16 cellular contexts compared by ENCODE assay signal in genomic region chr17:44751331-44751730, GRCh38. TPM values are rescaled to one million over a fixed set of nuclear protein-coding genes. Genes with fewer than 3 reads are reported as not detected.
DNase-seq lines count a peak whose midpoint lies in the region; ATAC-seq and TF ChIP-seq lines count a peak whose summit lies in the region.
"Had no signal": no experiment of that assay in that cellular context is flagged by ENCODE, and none has a peak within 500 bp of the region (broad histone marks: within the 10 kb centered on the region; RNA-seq: fewer than 3 reads in every experiment).

No MANE protein-coding gene starts in this region.

- no peak for TF ChIP-seq POLR2A in IMR-90 (IDR thresholded peaks at IDR 0.05; ENCODE audit: low read depth, low read length)

- H3K4me2 ChIP-seq in IMR-90 (ENCODE audit: low read depth, low read length) (no peak overlapping the region), osteoblast (ENCODE audit: insufficient read depth, low read length) (no peak overlapping the region), mesenchymal stem cell (ENCODE audit: low read length, poor library complexity, severe bottlenecking) (no peak overlapping the region)
- H3K4me2 ChIP-seq: BLaER1 had no signal

- H3K36me3 ChIP-seq in IMR-90 (ENCODE audit: control insufficient read depth, insufficient read depth, low read length) (peaks cover 9% of the 10 kb centered on the region; the same call in 1 of the 2 replicates), osteoblast (ENCODE audit: insufficient read depth, low read length) (peaks cover 10% of the 10 kb centered on the region), mesenchymal stem cell (ENCODE audit: control insufficient read depth in 1 of 2, insufficient read depth in 2 of 2, low read depth in 1 of 2, low read length in 2 of 2) (peaks cover 6 to 36% of the 10 kb centered on the region in 2 experiments)

- no peak for ATAC-seq in activated CD8-positive, alpha-beta T cell treated with anti-CD3 and anti-CD28 coated beads, Interleukin-2, amount 10 ng/mL, durations not matched to agents 7 days and 5 days
- no peak for ATAC-seq in activated CD8-positive, alpha-beta T cell treated with anti-CD3 and anti-CD28 coated beads for 36 hours
- no peak for ATAC-seq in IMR-90 (ENCODE audit: low read depth)
- ATAC-seq: GM12878 had no signal

- H4K5ac ChIP-seq in IMR-90 (ENCODE audit: low read depth, low read length) = no peak overlapping the region

- H2BK12ac ChIP-seq in mesenchymal stem cell (ENCODE audit: low read length in 2 of 2) = no peak overlapping the region

- no peak overlapping the region for H2AK5ac ChIP-seq in IMR-90 (ENCODE audit: low read depth, low read length)
- no peak overlapping the region for H2AK5ac ChIP-seq in mesenchymal stem cell (ENCODE audit: low read length, severe bottlenecking)

- H3K4me3 Mint-ChIP-seq in activated CD8-positive, alpha-beta T cell treated with anti-CD3 and anti-CD28 coated beads, Interleukin-2, amount 10 ng/mL, durations not matched to agents 7 days and 5 days = no peak overlapping the region
- H3K4me3 Mint-ChIP-seq in activated CD8-positive, alpha-beta T cell treated with anti-CD3 and anti-CD28 coated beads for 36 hours = no peak overlapping the region
- peak overlapping the region; percentile 74 for H3K4me3 Mint-ChIP-seq in glutamatergic neuron (ENCODE audit: unreplicated experiment)
- H3K4me3 Mint-ChIP-seq: CD4-positive, CD25-positive, alpha-beta regulatory T cell; HFFc6 had no signal

- TF ChIP-seq RAD21 in IMR-90 (IDR thresholded peaks at IDR 0.05; ENCODE audit: low read length) = no peak

- no peak overlapping the region for H3K23ac ChIP-seq in IMR-90 (ENCODE audit: low read depth, low read length)
- H3K23ac ChIP-seq in mesenchymal stem cell (ENCODE audit: low read length in 2 of 2) = no peak overlapping the region

- dilution Hi-C loops in IMR-90 (cut with HindIII; ENCODE audit: low sequenced_read_pairs, unreplicated experiment) = no loop called here

- POLR2A ChIA-PET in activated CD8-positive, alpha-beta T cell treated with anti-CD3 and anti-CD28 coated beads, Interleukin-2, amount 10 ng/mL, durations not matched to agents 7 days and 5 days (lab: Charles Lee) = no interaction called here
- POLR2A ChIA-PET in activated CD8-positive, alpha-beta T cell treated with anti-CD3 and anti-CD28 coated beads for 36 hours (lab: Charles Lee) = no interaction called here
- POLR2A ChIA-PET in IMR-90 (lab: Charles Lee; ENCODE audit: unreplicated experiment) = no interaction called here

- H2AK9ac ChIP-seq in IMR-90 (replicated peaks; ENCODE audit: low read depth, low read length, poor library complexity) = peak overlapping the region; percentile 72

- H3K4me3 ChIP-seq in IMR-90 (ENCODE audit: insufficient read depth, low read depth, low read length) (no peak overlapping the region), osteoblast (ENCODE audit: insufficient read depth, low read length) (no peak overlapping the region), mesenchymal stem cell (ENCODE audit: insufficient read depth in 1 of 2, low read depth in 1 of 2, low read length in 2 of 2) (no peak overlapping the region)
- H3K4me3 ChIP-seq: BLaER1, GM12878, HAP-1 had no signal

- H3K4ac ChIP-seq in IMR-90 (ENCODE audit: low read depth, low read length) (no peak overlapping the region), mesenchymal stem cell (ENCODE audit: low read depth in 1 of 2, low read length in 2 of 2) (no peak overlapping the region)

- peak overlapping the region; percentile 35 for H3K27ac Mint-ChIP-seq in activated CD8-positive, alpha-beta T cell treated with anti-CD3 and anti-CD28 coated beads, Interleukin-2, amount 10 ng/mL, durations not matched to agents 7 days and 5 days
- no peak overlapping the region for H3K27ac Mint-ChIP-seq in activated CD8-positive, alpha-beta T cell treated with anti-CD3 and anti-CD28 coated beads for 36 hours
- H3K27ac Mint-ChIP-seq in glutamatergic neuron (ENCODE audit: unreplicated experiment) = peak overlapping the region; percentile 89
- H3K27ac Mint-ChIP-seq: HFFc6 had no signal

- no peak overlapping the region for H3K27ac ChIP-seq in IMR-90 (ENCODE audit: insufficient read depth, low read length)
- no peak overlapping the region for H3K27ac ChIP-seq in osteoblast (ENCODE audit: low read depth, low read length)
- H3K27ac ChIP-seq in mesenchymal stem cell (ENCODE audit: low read length, poor library complexity, severe bottlenecking) = no peak overlapping the region
- H3K27ac ChIP-seq: BLaER1, HL-60 had no signal

- no peak overlapping the region for H4K91ac ChIP-seq in IMR-90 (ENCODE audit: insufficient read depth, low read depth, low read length)
- H4K91ac ChIP-seq in mesenchymal stem cell (ENCODE audit: low read length) = no peak overlapping the region

- H2BK20ac ChIP-seq in IMR-90 (ENCODE audit: low read depth, low read length) = no peak overlapping the region

- intact Hi-C loops in activated CD8-positive, alpha-beta T cell treated with anti-CD3 and anti-CD28 coated beads for 36 hours (cut with micrococcal nuclease) = no loop called here
- intact Hi-C loops in IMR-90 (cut with micrococcal nuclease) = no loop called here

- H4K20me1 ChIP-seq in IMR-90 (ENCODE audit: insufficient read depth, low read length) = no peaks in the 10 kb centered on the region; the same call in 1 of the 2 replicates
- H4K20me1 ChIP-seq in osteoblast (ENCODE audit: insufficient read depth, low read length) = no peaks in the 10 kb centered on the region
- H4K20me1 ChIP-seq: BLaER1 had no signal

- no peak overlapping the region for H2BK5ac ChIP-seq in IMR-90 (ENCODE audit: low read depth, low read length, poor library complexity, severe bottlenecking)
- no peak overlapping the region for H2BK5ac ChIP-seq in mesenchymal stem cell (ENCODE audit: low read depth, low read length, poor library complexity, severe bottlenecking)

- H3K14ac ChIP-seq in IMR-90 (replicated peaks; ENCODE audit: low read depth, low read length) (no peak overlapping the region), mesenchymal stem cell (ENCODE audit: low read length in 2 of 2) (no peak overlapping the region)

- no TSS peak for BruUV-seq in IMR-90 (replicated peaks; lab: Mats Ljungman, UMichigan)

- H3K9me3 ChIP-seq in IMR-90 (ENCODE audit: control insufficient read depth, insufficient read depth, low read length) (no peaks in the 10 kb centered on the region), osteoblast (ENCODE audit: low read depth, low read length) (no peaks in the 10 kb centered on the region), mesenchymal stem cell (ENCODE audit: control insufficient read depth, low read length) (no peaks in the 10 kb centered on the region)
- H3K9me3 ChIP-seq: BLaER1, HAP-1 had no signal

- H3K9ac ChIP-seq in IMR-90 (ENCODE audit: low read depth, low read length) (no peak overlapping the region), mesenchymal stem cell (ENCODE audit: low read length) (no peak overlapping the region)
- H3K9ac ChIP-seq: BLaER1 had no signal

- WGBS in IMR-90 (ENCODE audit: extremely low coverage in 2 of 2, insufficient read length in 1 of 2), 2 experiments = 95% methylated on average over 6 of the region's 7 CpGs; no CpG with 5 or more reads in 1 of the 2 experiments
- WGBS in mesenchymal stem cell = 95% methylated on average over 7 of the region's 7 CpGs

- no peaks in the 10 kb centered on the region for H3K27me3 ChIP-seq in IMR-90 (ENCODE audit: control insufficient read depth, insufficient read depth, low read length)
- H3K27me3 ChIP-seq in osteoblast (ENCODE audit: insufficient read depth, low read length) = no peaks in the 10 kb centered on the region
- H3K27me3 ChIP-seq in mesenchymal stem cell (ENCODE audit: control insufficient read depth in 1 of 2, insufficient read depth in 1 of 2, low read length in 2 of 2) = no peaks in the 10 kb centered on the region
- H3K27me3 ChIP-seq: BLaER1 had no signal

- no peak overlapping the region for H2BK120ac ChIP-seq in IMR-90 (ENCODE audit: low read depth, low read length)
- no peak overlapping the region for H2BK120ac ChIP-seq in mesenchymal stem cell (ENCODE audit: low read depth, low read length)

- H2BK15ac ChIP-seq in IMR-90 (ENCODE audit: low read depth, low read length) = no peak overlapping the region
- H2BK15ac ChIP-seq in mesenchymal stem cell (ENCODE audit: low read depth, poor library complexity, severe bottlenecking) = no peak overlapping the region

- H3K36me3 Mint-ChIP-seq in activated CD8-positive, alpha-beta T cell treated with anti-CD3 and anti-CD28 coated beads, Interleukin-2, amount 10 ng/mL, durations not matched to agents 7 days and 5 days (ENCODE audit: low read depth) = peaks cover 16% of the 10 kb centered on the region
- peaks cover 8% of the 10 kb centered on the region for H3K36me3 Mint-ChIP-seq in activated CD8-positive, alpha-beta T cell treated with anti-CD3 and anti-CD28 coated beads for 36 hours (ENCODE audit: low read depth)
- H3K36me3 Mint-ChIP-seq in glutamatergic neuron (ENCODE audit: unreplicated experiment) = no peaks in the 10 kb centered on the region

- no peaks in the 10 kb centered on the region for H3K4me1 ChIP-seq in IMR-90 (ENCODE audit: control insufficient read depth, insufficient read depth, low read length)
- H3K4me1 ChIP-seq in osteoblast (ENCODE audit: insufficient read depth, low read length) = no peaks in the 10 kb centered on the region
- H3K4me1 ChIP-seq in mesenchymal stem cell (ENCODE audit: control insufficient read depth, insufficient read depth, low read depth, low read length) = peaks cover 10% of the 10 kb centered on the region
- H3K4me1 ChIP-seq: HAP-1 had no signal

- H3K27me3 Mint-ChIP-seq in activated CD8-positive, alpha-beta T cell treated with anti-CD3 and anti-CD28 coated beads, Interleukin-2, amount 10 ng/mL, durations not matched to agents 7 days and 5 days (ENCODE audit: low read depth) = no peaks in the 10 kb centered on the region
- no peaks in the 10 kb centered on the region for H3K27me3 Mint-ChIP-seq in activated CD8-positive, alpha-beta T cell treated with anti-CD3 and anti-CD28 coated beads for 36 hours
- peaks cover 14% of the 10 kb centered on the region for H3K27me3 Mint-ChIP-seq in glutamatergic neuron (ENCODE audit: unreplicated experiment)

- H4K8ac ChIP-seq in IMR-90 (ENCODE audit: low read depth in 2 of 2, low read length in 2 of 2) (no peak overlapping the region), mesenchymal stem cell (ENCODE audit: low read length) (no peak overlapping the region)

- H3K4me1 Mint-ChIP-seq in activated CD8-positive, alpha-beta T cell treated with anti-CD3 and anti-CD28 coated beads, Interleukin-2, amount 10 ng/mL, durations not matched to agents 7 days and 5 days (ENCODE audit: low read depth) = peaks cover 5% of the 10 kb centered on the region
- no peaks in the 10 kb centered on the region for H3K4me1 Mint-ChIP-seq in activated CD8-positive, alpha-beta T cell treated with anti-CD3 and anti-CD28 coated beads for 36 hours (ENCODE audit: low read depth)
- peaks cover 42% of the 10 kb centered on the region for H3K4me1 Mint-ChIP-seq in glutamatergic neuron (ENCODE audit: low read depth, unreplicated experiment)

- H3K9me1 ChIP-seq in IMR-90 (ENCODE audit: insufficient read depth, low read length) = 0 out of 2 replicates have a peak, but pooled peaks cover 4% of the 10 kb centered on the region

- H3K18ac ChIP-seq in IMR-90 (ENCODE audit: low read depth, low read length) (no peak overlapping the region), mesenchymal stem cell (ENCODE audit: low read depth in 1 of 2, low read length in 2 of 2) (no peak overlapping the region)

- no peak for TF ChIP-seq CTCF in activated CD8-positive, alpha-beta T cell treated with anti-CD3 and anti-CD28 coated beads for 36 hours (IDR thresholded peaks at IDR 0.05)
- TF ChIP-seq CTCF in IMR-90 (conservative IDR thresholded peaks at IDR 0.05; ENCODE audit: low read depth, low read length) (no peak), glutamatergic neuron (IDR thresholded peaks at IDR 0.05; ENCODE audit: partially characterized antibody, unreplicated experiment) (no peak), osteoblast (IDR thresholded peaks at IDR 0.05; ENCODE audit: extremely low read depth, low read depth, low read length) (no peak), GM13977 (IDR thresholded peaks at IDR 0.05; ENCODE audit: extremely low read depth, insufficient read depth, missing control alignments) (no peak)

- in situ Hi-C loops in IMR-90 (cut with MboI; ENCODE audit: low sequenced_read_pairs) = no loop called here
- in situ Hi-C loops in GM13977 (cut with MboI; ENCODE audit: low pct_unique_long_range_greater_than_20kb, low sequenced_read_pairs, unreplicated experiment) = no loop called here

- no peak overlapping the region for H3K56ac ChIP-seq in IMR-90 (ENCODE audit: extremely low read depth, insufficient read depth, low read length)

- CTCF ChIA-PET in activated CD8-positive, alpha-beta T cell treated with anti-CD3 and anti-CD28 coated beads, Interleukin-2, amount 10 ng/mL, durations not matched to agents 7 days and 5 days (lab: Charles Lee) = no interaction called here
- CTCF ChIA-PET in activated CD8-positive, alpha-beta T cell treated with anti-CD3 and anti-CD28 coated beads for 36 hours (lab: Charles Lee) = no interaction called here
- CTCF ChIA-PET in IMR-90 (lab: Yijun Ruan, JAX) = no interaction called here

- H3K79me1 ChIP-seq in IMR-90 (ENCODE audit: low read depth in 1 of 2, low read length in 2 of 2) (no peaks in the 10 kb centered on the region), mesenchymal stem cell (replicated peaks; ENCODE audit: low read length, poor library complexity, severe bottlenecking) (no peaks in the 10 kb centered on the region)

- DNase-seq in activated CD8-positive, alpha-beta T cell treated with anti-CD3 and anti-CD28 coated beads, Interleukin-2, amount 10 ng/mL, durations not matched to agents 7 days and 5 days = no peak
- no peak for DNase-seq in activated CD8-positive, alpha-beta T cell treated with anti-CD3 and anti-CD28 coated beads for 36 hours
- DNase-seq in IMR-90 (no peak), glutamatergic neuron (no peak), osteoblast (ENCODE audit: insufficient read length, low spot score, missing footprints) (peak; percentile 76), GM13977 (ENCODE audit: low spot score) (no peak), mesenchymal stem cell (no peak)
- DNase-seq: 8988T; AML-193; CD4-positive, CD25-positive, alpha-beta regulatory T cell; DMS53; HFFc6 had no signal

- H3K79me2 ChIP-seq in osteoblast (ENCODE audit: insufficient read depth, low read length) = no peaks in the 10 kb centered on the region

- H3K9me3 Mint-ChIP-seq in activated CD8-positive, alpha-beta T cell treated with anti-CD3 and anti-CD28 coated beads, Interleukin-2, amount 10 ng/mL, durations not matched to agents 7 days and 5 days (ENCODE audit: insufficient read depth) = no peaks in the 10 kb centered on the region
- no peaks in the 10 kb centered on the region for H3K9me3 Mint-ChIP-seq in activated CD8-positive, alpha-beta T cell treated with anti-CD3 and anti-CD28 coated beads for 36 hours
- H3K9me3 Mint-ChIP-seq in glutamatergic neuron (ENCODE audit: unreplicated experiment) = peaks cover 14% of the 10 kb centered on the region
- H3K9me3 Mint-ChIP-seq: CD4-positive, CD25-positive, alpha-beta regulatory T cell; HFFc6 had no signal

- H2AFZ ChIP-seq in IMR-90 (replicated peaks; ENCODE audit: low read length, poor library complexity) (no peak overlapping the region), osteoblast (ENCODE audit: low read length) (no peak overlapping the region), mesenchymal stem cell (ENCODE audit: low read depth, low read length) (no peak overlapping the region)

RNA-seq across cellular contexts. Expression of gene ADAM11, which starts 7.5 kb away (rescaled TPM):
- under 1 TPM; 0.24 to 0.39 TPM for total RNA-seq in activated CD8-positive, alpha-beta T cell treated with anti-CD3 and anti-CD28 coated beads, Interleukin-2, amount 10 ng/mL, durations not matched to agents 7 days and 5 days
- total RNA-seq in activated CD8-positive, alpha-beta T cell treated with anti-CD3 and anti-CD28 coated beads for 36 hours = under 1 TPM; 0.07 to 0.27 TPM
- 0.28 and 0.36 TPM in 2 replicates for total RNA-seq in IMR-90 (2012; rRNA removed)
- 0.46 and 0.53 TPM in 2 replicates for polyA plus RNA-seq in IMR-90 (2012; rRNA removed)
- 0.79 and 0.87 TPM in 2 replicates for polyA plus RNA-seq in IMR-90 (2012; cell fraction: cytosol; rRNA removed)
- polyA plus RNA-seq in IMR-90 (2012; cell fraction: nucleus; rRNA removed; ENCODE audit: low replicate concordance) = 1.2 and 3.1 TPM in 2 replicates
- 396 TPM for total RNA-seq in glutamatergic neuron (ENCODE audit: unreplicated experiment)
- total RNA-seq in osteoblast = 0.36 and 0.59 TPM in 2 replicates
- polyA plus RNA-seq in mesenchymal stem cell (2013, experiment 1 of 2) = 0.30 TPM
- 0.26 TPM for polyA plus RNA-seq in mesenchymal stem cell (2013, experiment 2 of 2)

RNA-seq across cellular contexts. Expression of gene DBF4B, which starts 42.9 kb away (rescaled TPM):
- total RNA-seq in activated CD8-positive, alpha-beta T cell treated with anti-CD3 and anti-CD28 coated beads, Interleukin-2, amount 10 ng/mL, durations not matched to agents 7 days and 5 days = 10 to 100 TPM; 35.1 to 36.4 TPM
- total RNA-seq in activated CD8-positive, alpha-beta T cell treated with anti-CD3 and anti-CD28 coated beads for 36 hours = 10 to 100 TPM; 23.3 to 25.5 TPM
- total RNA-seq in IMR-90 (2012; rRNA removed) = 3.6 TPM in 2 replicates
- polyA plus RNA-seq in IMR-90 (2012; rRNA removed) = 10.2 and 10.7 TPM in 2 replicates
- 4.1 and 4.7 TPM in 2 replicates for polyA plus RNA-seq in IMR-90 (2012; cell fraction: cytosol; rRNA removed)
- 24.8 and 38.2 TPM in 2 replicates for polyA plus RNA-seq in IMR-90 (2012; cell fraction: nucleus; rRNA removed; ENCODE audit: low replicate concordance)
- total RNA-seq in glutamatergic neuron (ENCODE audit: unreplicated experiment) = 15.5 TPM
- total RNA-seq in osteoblast = 2.2 and 2.7 TPM in 2 replicates
- 2.1 TPM for polyA plus RNA-seq in mesenchymal stem cell (2013, experiment 1 of 2)
- 2.1 TPM for polyA plus RNA-seq in mesenchymal stem cell (2013, experiment 2 of 2)

Comparison
In these comparisons a context has a peak if more than half of its experiments do, and no peak if none do; other contexts are left out.
1. RNA of gene ADAM11, which starts 7.5 kb away (total RNA-seq): 396 TPM in glutamatergic neuron (single experiment); 0.24 to 0.39 TPM in activated CD8-positive, alpha-beta T cell treated with anti-CD3 and anti-CD28 coated beads, Interleukin-2, amount 10 ng/mL, durations not matched to agents 7 days and 5 days, 0.36 to 0.59 TPM in osteoblast, 0.28 to 0.36 TPM in IMR-90 and 0.07 to 0.27 TPM in activated CD8-positive, alpha-beta T cell treated with anti-CD3 and anti-CD28 coated beads for 36 hours; every median in the first group is over 100 times any median in the second.